In genomic region chr15:73750951-73751350, GRCh38 we compare ENCODE assay signal across 27 cellular contexts. TPM values are rescaled to one million over a fixed set of nuclear protein-coding genes. Genes with fewer than 3 reads are reported as not detected.
DNase-seq lines count a peak whose midpoint lies in the region; ATAC-seq and TF ChIP-seq lines count a peak whose summit lies in the region.
"Had no signal": no experiment of that assay in that cellular context is flagged by ENCODE, and none has a peak within 500 bp of the region (broad histone marks: within the 10 kb centered on the region; RNA-seq: fewer than 3 reads in every experiment).

No MANE protein-coding gene starts in this region.

- peak overlapping the region; percentile 26; the same call in 1 of the 2 replicates for H3K9ac ChIP-seq in ES-I3 (ENCODE audit: low read depth, low read length)
- H3K9ac ChIP-seq: GM23248 had no signal

- no peaks in the 10 kb centered on the region for H3K36me3 Mint-ChIP-seq in WTC11
- H3K36me3 Mint-ChIP-seq in osteocyte (ENCODE audit: unreplicated experiment), result no peaks in the 10 kb centered on the region
- H3K36me3 Mint-ChIP-seq: IgD-negative memory B cell; natural killer cell treated with Interleukin-12 subunit alpha and Interleukin-12 subunit beta and Interleukin-15 and Interleukin-18, amount 100 ng/mL, for 72 hours; stimulated activated naive B cell treated with anti-CD40 and anti-IgM and Interleukin-4, amounts not matched to agents 10 μg/mL and 1 μg/mL and 100 μg/mL, for 72 hours had no signal

- no peak for DNase-seq in WTC11 (ENCODE audit: low spot score)
- no peak for DNase-seq in esophagus squamous epithelium (lab: John Stamatoyannopoulos, UW)
- DNase-seq in osteocyte (ENCODE audit: extremely low spot score, unreplicated experiment), result no peak
- no peak for DNase-seq in NCI-H82 (lab: John Stamatoyannopoulos, UW)
- DNase-seq in HUDEP-2 (lab: John Stamatoyannopoulos, UW; ENCODE audit: unreplicated experiment in 76 of 76), result no peak
- no peak for DNase-seq in spleen
- DNase-seq: ACHN; activated CD4-positive, alpha-beta T cell treated with anti-CD3 and anti-CD28 coated beads, Interleukin-2, amount 50 U/mL, for 1 hour; activated naive CD4-positive, alpha-beta T cell treated with anti-CD3 and anti-CD28 coated beads, Interleukin-2, amount 50 U/mL, for 16 hours; amniotic stem cell; BE2C; DMS53; GM23248; mucosa of descending colon; NCI-H1048; NCI-H1694; NCI-H510A; PC-3; sigmoid colon; stimulated activated naive B cell treated with anti-CD40 and anti-IgM and Interleukin-4, amounts not matched to agents 10 μg/mL and 1 μg/mL and 100 μg/mL, for 72 hours; T-helper 9 cell; tibial artery had no signal

- intact Hi-C loops in esophagus squamous epithelium (cut with DNase I), result no loop called here
- intact Hi-C loops in spleen (cut with DNase I; ENCODE audit: low total_unique reads), result no loop called here

- H3K27me3 ChIP-seq in esophagus squamous epithelium (peaks cover 0 to 36% (median 8%) of the 10 kb centered on the region in 4 donors), spleen (replicated peaks in 1 of 7) (peaks cover 0 to 96% (median 26%) of the 10 kb centered on the region in 7 donors)

- H3K4me3 Mint-ChIP-seq in WTC11, result peak overlapping the region; percentile 77
- H3K4me3 Mint-ChIP-seq in osteocyte (ENCODE audit: unreplicated experiment), result peak overlapping the region; percentile 44
- H3K4me3 Mint-ChIP-seq: natural killer cell treated with Interleukin-12 subunit alpha and Interleukin-12 subunit beta and Interleukin-15 and Interleukin-18, amount 100 ng/mL, for 72 hours had no signal

- POLR2A ChIA-PET in WTC11 (lab: Charles Lee), result interaction anchor here (0.7 kb wide), 1 partner anchor 17 kb away, joined by 3 read pairs; no protein-coding TSS in a partner anchor

- no peak overlapping the region for H3K27ac ChIP-seq in esophagus squamous epithelium
- no peak overlapping the region for H3K27ac ChIP-seq in spleen
- H3K27ac ChIP-seq: GM23248, tibial artery had no signal

- H3K36me3 ChIP-seq in ES-I3 (ENCODE audit: insufficient read depth, low read length) (no peaks in the 10 kb centered on the region), esophagus squamous epithelium (no peaks in the 10 kb centered on the region), spleen (no peaks in the 10 kb centered on the region)
- H3K36me3 ChIP-seq: BE2C, sigmoid colon, tibial artery had no signal

- no peak for ATAC-seq in WTC11
- ATAC-seq: gastroesophageal sphincter; mucosa of descending colon; natural killer cell treated with Interleukin-12 subunit alpha and Interleukin-12 subunit beta and Interleukin-15 and Interleukin-18, amount 100 ng/mL, for 72 hours; PC-3; stimulated activated naive B cell treated with anti-CD40 and anti-IgM and Interleukin-4, amounts not matched to agents 10 μg/mL and 1 μg/mL and 100 μg/mL, for 72 hours had no signal

- H3K27ac Mint-ChIP-seq in WTC11 (no peak overlapping the region), osteocyte (ENCODE audit: unreplicated experiment) (no peak overlapping the region)
- H3K27ac Mint-ChIP-seq: natural killer cell treated with Interleukin-12 subunit alpha and Interleukin-12 subunit beta and Interleukin-15 and Interleukin-18, amount 100 ng/mL, for 72 hours; stimulated activated naive B cell treated with anti-CD40 and anti-IgM and Interleukin-4, amounts not matched to agents 10 μg/mL and 1 μg/mL and 100 μg/mL, for 72 hours had no signal

- H3K27me3 Mint-ChIP-seq in WTC11 (ENCODE audit: low read depth) (peaks cover 26% of the 10 kb centered on the region), osteocyte (ENCODE audit: unreplicated experiment) (peaks cover 19% of the 10 kb centered on the region)

- no peaks in the 10 kb centered on the region for H3K9me3 Mint-ChIP-seq in WTC11
- H3K9me3 Mint-ChIP-seq in osteocyte (ENCODE audit: unreplicated experiment), result no peaks in the 10 kb centered on the region
- H3K9me3 Mint-ChIP-seq: natural killer cell treated with Interleukin-12 subunit alpha and Interleukin-12 subunit beta and Interleukin-15 and Interleukin-18, amount 100 ng/mL, for 72 hours; stimulated activated naive B cell treated with anti-CD40 and anti-IgM and Interleukin-4, amounts not matched to agents 10 μg/mL and 1 μg/mL and 100 μg/mL, for 72 hours had no signal

- WGBS in esophagus squamous epithelium, 2 donors, result 84 to 89% methylated on average over 15 of the region's 20 CpGs
- 85 to 88% (median 86%) methylated on average over 19 to 20 of the region's 20 CpGs for WGBS in spleen, 5 donors

- TF ChIP-seq CTCF in WTC11 (IDR thresholded peaks at IDR 0.05) (no peak), esophagus squamous epithelium (IDR thresholded peaks at IDR 0.05) (no peak), osteocyte (IDR thresholded peaks at IDR 0.05) (no peak), spleen (IDR thresholded peaks at IDR 0.05 in 8 of 11, conservative IDR thresholded peaks at IDR 0.05 in 3 of 11) (no peak)

- H3K4me1 Mint-ChIP-seq in WTC11 (peaks cover 50% of the 10 kb centered on the region), osteocyte (ENCODE audit: unreplicated experiment) (peaks cover 10% of the 10 kb centered on the region)

- H3K9me3 ChIP-seq in ES-I3 (ENCODE audit: control insufficient read depth, insufficient read depth, low read length) (no peaks in the 10 kb centered on the region), esophagus squamous epithelium (no peaks in the 10 kb centered on the region), spleen (no peaks in the 10 kb centered on the region)
- H3K9me3 ChIP-seq: BE2C, gastroesophageal sphincter, mucosa of descending colon, sigmoid colon, tibial artery had no signal

- CTCF ChIA-PET in WTC11 (lab: Charles Lee), result interaction anchor here (0.6 to 6.7 kb wide), 9 partner anchors 14 to 177 kb away, joined by 3 to 32 read pairs (median 4); no protein-coding TSS in a partner anchor

- peak overlapping the region in 3 of 4 donors; percentile 55 to 78 (median 76) for H3K4me3 ChIP-seq in esophagus squamous epithelium
- H3K4me3 ChIP-seq in spleen, result no peak overlapping the region
- H3K4me3 ChIP-seq: GM23248, lung, mucosa of descending colon had no signal

- H3K4me1 ChIP-seq in ES-I3 (ENCODE audit: insufficient read depth, low read length) (peaks cover 22% of the 10 kb centered on the region), esophagus squamous epithelium (peaks cover 5 to 40% (median 8%) of the 10 kb centered on the region in 3 donors), spleen (peaks cover 7 to 36% (median 23%) of the 10 kb centered on the region in 6 donors)

- TF ChIP-seq POLR2A in esophagus squamous epithelium (IDR thresholded peaks at IDR 0.05) (no peak), spleen (IDR thresholded peaks at IDR 0.05) (no peak)

TF ChIP-seq in WTC11, 78 proteins besides CTCF, POLR2A, EP300 and RAD21:
- TF ChIP-seq ATF3 (CRISPR knock-in tag; conservative IDR thresholded peaks at IDR 0.05), result no peak
- no peak for TF ChIP-seq EMX1 (CRISPR knock-in tag; IDR thresholded peaks at IDR 0.05)
- no peak for TF ChIP-seq SOX15 (CRISPR knock-in tag; IDR thresholded peaks at IDR 0.05)
TF ChIP-seq in WTC11: peak in this region for 0.

RNA-seq across cellular contexts. Expression of gene INSYN1, which starts 2.2 kb away (rescaled TPM):
- total RNA-seq in WTC11 (2021) (9.0 to 11.9 TPM (median 9.8 TPM) in 3 replicates), esophagus squamous epithelium (10 to 100 TPM in 2 of 4 donors, 1 to 10 TPM in 1, under 1 TPM in 1; 0.38 to 20.9 (median 9.3) TPM), osteocyte (7.9 and 8.0 TPM in 2 replicates), spleen (1 to 10 TPM in 3 of 7 donors, under 1 TPM in 3, not detected in 1; 0.51 to 2.8 (median 0.88) TPM)
- polyA plus RNA-seq in spleen, result 1 to 10 TPM in 1 of 3 donors, under 1 TPM in 2; 0.11 to 1.2 (median 0.35) TPM
- total RNA-seq: natural killer cell treated with Interleukin-12 subunit alpha and Interleukin-12 subunit beta and Interleukin-15 and Interleukin-18, amount 100 ng/mL, for 72 hours; PC-3 had no signal
- polyA plus RNA-seq: IgD-negative memory B cell had no signal

Comparison
In these comparisons a context has a peak if more than half of its experiments do, and no peak if none do; other contexts are left out.
1. H3K4me3 ChIP-seq: peak in esophagus squamous epithelium (3 of 4); none in spleen (0 of 8).